In genomic region chr4:140141196-140141845, GRCh38 we compare ENCODE assay signal across 16 cellular contexts. TPM values are rescaled to one million over a fixed set of nuclear protein-coding genes. Genes with fewer than 3 reads are reported as not detected.
DNase-seq lines count a peak whose midpoint lies in the region; ATAC-seq, FAIRE-seq and TF ChIP-seq lines count a peak whose summit lies in the region.
"Had no signal": no experiment of that assay in that cellular context is flagged by ENCODE, and none has a peak within 500 bp of the region (broad histone marks: within the 10 kb centered on the region; RNA-seq: fewer than 3 reads in every experiment).

No MANE protein-coding gene starts in this region.

- no peak for TF ChIP-seq EP300 in stomach (IDR thresholded peaks at IDR 0.05)

- DNase-seq in LNCaP clone FGC (ENCODE audit: low read depth) (peak; percentile 88), NCI-H510A (lab: John Stamatoyannopoulos, UW) (peak; percentile 12), stomach (peak; percentile 34), spleen (no peak)
- no peak for DNase-seq in activated T-cell treated with anti-CD3 and anti-CD28 coated beads, Interleukin-2, amount 50 U/mL, for 72 hours
- DNase-seq: dermis blood vessel endothelial cell; EL; hippocampal formation; kidney glomerular epithelial cell; NCI-H1694; stimulated activated CD4-positive, alpha-beta T cell treated with anti-CD3 and anti-CD28 coated beads, Interleukin-12 subunit alpha, Interleukin-12 subunit beta, amount 100 ng/mL, for 4 hours had no signal

- no peak overlapping the region for H3K4me3 Mint-ChIP-seq in activated T-cell treated with anti-CD3 and anti-CD28 coated beads, Interleukin-2, amount 50 U/mL, for 72 hours
- H3K4me3 Mint-ChIP-seq: T-helper 1 cell treated with Interleukin-12 subunit alpha and Interleukin-12 subunit beta and Interleukin-4 antibody, amounts not matched to agents 30 μg/mL and 1 μg/mL, for 36 hours had no signal

- ATAC-seq in HG03520 (IDR thresholded peaks at IDR 0.05; ENCODE audit: unreplicated experiment): no peak
- ATAC-seq in activated T-cell treated with anti-CD3 and anti-CD28 coated beads, Interleukin-2, amount 50 U/mL, for 72 hours (replicated peaks in 1 of 2): no peak
- ATAC-seq: K562 had no signal

- H3K4me3 ChIP-seq in LNCaP clone FGC (ENCODE audit: low read depth, low read length): peak overlapping the region; percentile 43
- H3K4me3 ChIP-seq in stomach: no peak overlapping the region
- no peak overlapping the region for H3K4me3 ChIP-seq in spleen
- H3K4me3 ChIP-seq: K562 had no signal

- H3K27me3 ChIP-seq in stomach: no peaks in the 10 kb centered on the region
- peaks cover 0 to 4% (median 0%) of the 10 kb centered on the region in 7 donors for H3K27me3 ChIP-seq in spleen (replicated peaks in 1 of 7)

- TF ChIP-seq POLR2A in stomach (IDR thresholded peaks at IDR 0.05) (no peak), spleen (IDR thresholded peaks at IDR 0.05) (no peak)

- TF ChIP-seq CTCF in LNCaP clone FGC (IDR thresholded peaks at IDR 0.05; ENCODE audit: control insufficient read depth, extremely low read depth, insufficient read depth): no peak
- no peak for TF ChIP-seq CTCF in stomach (IDR thresholded peaks at IDR 0.05)
- TF ChIP-seq CTCF in spleen (IDR thresholded peaks at IDR 0.05 in 8 of 11, conservative IDR thresholded peaks at IDR 0.05 in 3 of 11): no peak

- no peak overlapping the region for H3K27ac Mint-ChIP-seq in activated T-cell treated with anti-CD3 and anti-CD28 coated beads, Interleukin-2, amount 50 U/mL, for 72 hours
- H3K27ac Mint-ChIP-seq: T-helper 1 cell treated with Interleukin-12 subunit alpha and Interleukin-12 subunit beta and Interleukin-4 antibody, amounts not matched to agents 30 μg/mL and 1 μg/mL, for 36 hours had no signal

- H3K36me3 Mint-ChIP-seq in activated T-cell treated with anti-CD3 and anti-CD28 coated beads, Interleukin-2, amount 50 U/mL, for 72 hours (ENCODE audit: insufficient read depth in 2 of 2): no peaks in the 10 kb centered on the region

- H3K9me3 Mint-ChIP-seq in activated T-cell treated with anti-CD3 and anti-CD28 coated beads, Interleukin-2, amount 50 U/mL, for 72 hours: no peaks in the 10 kb centered on the region
- H3K9me3 Mint-ChIP-seq: T-helper 1 cell treated with Interleukin-12 subunit alpha and Interleukin-12 subunit beta and Interleukin-4 antibody, amounts not matched to agents 30 μg/mL and 1 μg/mL, for 36 hours had no signal

- H3K27ac ChIP-seq in stomach (peak overlapping the region; percentile 26 to 67 (median 48)), spleen (no peak overlapping the region)
- H3K27ac ChIP-seq: HL-60 had no signal

- H3K4me1 ChIP-seq in stomach (peaks cover 0 to 40% (median 25%) of the 10 kb centered on the region in 4 donors), spleen (peaks cover 0 to 5% (median 0%) of the 10 kb centered on the region in 6 donors)

- H3K36me3 ChIP-seq in stomach (no peaks in the 10 kb centered on the region), spleen (no peaks in the 10 kb centered on the region)

- WGBS in stomach, 5 donors: 29 to 59% (median 41%) methylated on average over 4 of the region's 4 CpGs
- WGBS in spleen, 5 donors: 46 to 67% (median 58%) methylated on average over 4 of the region's 4 CpGs

- peak; percentile 94 for FAIRE-seq in islet of Langerhans (lab: Jason Lieb, UNC)
- FAIRE-seq: K562 had no signal

- intact Hi-C loops in stomach (cut with DNase I; ENCODE audit: low total_unique reads): loop anchor here (10.0 kb wide), 1 partner anchor 77 kb away; no protein-coding TSS in a partner anchor
- intact Hi-C loops in spleen (cut with DNase I; ENCODE audit: low total_unique reads): no loop called here

- peaks cover 30% of the 10 kb centered on the region for H3K4me1 Mint-ChIP-seq in activated T-cell treated with anti-CD3 and anti-CD28 coated beads, Interleukin-2, amount 50 U/mL, for 72 hours (ENCODE audit: low read depth)

- H3K27me3 Mint-ChIP-seq in activated T-cell treated with anti-CD3 and anti-CD28 coated beads, Interleukin-2, amount 50 U/mL, for 72 hours (ENCODE audit: low read depth): peaks cover 8% of the 10 kb centered on the region

- no peaks in the 10 kb centered on the region for H3K9me3 ChIP-seq in stomach
- H3K9me3 ChIP-seq in spleen: no peaks in the 10 kb centered on the region

RNA-seq across cellular contexts. Expression of gene MAML3, which starts 12.7 kb away (rescaled TPM):
- total RNA-seq in stomach: 10 to 100 TPM in 4 of 5 donors, 1 to 10 TPM in 1; 6.6 to 20.3 (median 13.4) TPM
- 1 to 10 TPM; 1.7 to 2.4 (median 2.2) TPM for polyA plus RNA-seq in stomach
- 10 to 100 TPM in 6 of 7 donors, 1 to 10 TPM in 1; 6.7 to 18.4 (median 14.7) TPM for total RNA-seq in spleen
- polyA plus RNA-seq in spleen: 1 to 10 TPM in 1 of 3 donors, under 1 TPM in 2; 0.63 to 1.6 (median 0.83) TPM
- total RNA-seq in activated T-cell treated with anti-CD3 and anti-CD28 coated beads, Interleukin-2, amount 50 U/mL, for 72 hours: 1 to 10 TPM; 5.3 to 5.5 TPM

Comparison
In these comparisons a context has a peak if more than half of its experiments do, and no peak if none do; other contexts are left out.
1. DNase-seq: peak in LNCaP clone FGC (single experiment), NCI-H510A (single experiment) and stomach (single experiment); none in spleen (single experiment) and activated T-cell treated with anti-CD3 and anti-CD28 coated beads, Interleukin-2, amount 50 U/mL, for 72 hours (0 of 2).
2. H3K27ac ChIP-seq: peak in stomach (5 of 5); none in spleen (0 of 8).